ENCODE assay signal across 11 cellular contexts in genomic region chr15:43280996-43281395, GRCh38. TPM values are rescaled to one million over a fixed set of nuclear protein-coding genes. Genes with fewer than 3 reads are reported as not detected.
"Had no signal": no experiment of that assay in that cellular context is flagged by ENCODE, and none has a peak within 500 bp of the region (broad histone marks: within the 10 kb centered on the region; RNA-seq: fewer than 3 reads in every experiment).

No MANE protein-coding gene starts in this region.

- FAIRE-seq: HTR-8/SVneo had no signal

- H3K9me3 ChIP-seq: HAP-1 had no signal

- ATAC-seq: HCT116 had no signal

- H3K36me3 ChIP-seq: HAP-1 had no signal

- H3K27ac ChIP-seq: GM23248 had no signal

- H3K4me1 ChIP-seq: HAP-1 had no signal

- DNase-seq: GM23248, GOT3, H7, HFFc6, KG1 had no signal

- H2AFZ ChIP-seq: GM23248 had no signal

- H3K4me3 ChIP-seq: GM23248, HAP-1 had no signal

- H3K9ac ChIP-seq: GM23248 had no signal

RNA-seq across cellular contexts. Expression of gene TGM5, which starts 14.3 kb away (rescaled TPM):
- total RNA-seq: GM23248, H4, H7, HFFc6, HT-29 had no signal
- polyA plus RNA-seq: GM23248, IgD-negative memory B cell had no signal

RNA-seq across cellular contexts. Expression of gene TGM7, which starts 21.1 kb away (rescaled TPM):
- total RNA-seq: GM23248, H4, H7, HFFc6, HT-29 had no signal
- polyA plus RNA-seq: GM23248, IgD-negative memory B cell had no signal
